1 cellular context compared by ENCODE assay signal in genomic region chr5:10249948-10250803, GRCh38.
A peak's percentile ranks its signal among the peaks of the same experiment; 100 is the strongest.
TF ChIP-seq lines count a peak whose summit lies in the region.

CCT5 (plus strand) TSS chr5:10250280; CDS start chr5:10250341, 61 bp downstream.

TF ChIP-seq in HepG2, 621 proteins besides CTCF, POLR2A, EP300 and RAD21 (continued from another document and continues in another):
- no peak; the same call in 1 of the 2 replicates for TF ChIP-seq FOXP4 (CRISPR knock-in tag; IDR thresholded peaks at IDR 0.05)
- TF ChIP-seq NCOR1 (IDR thresholded peaks at IDR 0.05; ENCODE audit: borderline replicate concordance, low read length) = no peak
- TF ChIP-seq ZBTB10 (CRISPR knock-in tag; IDR thresholded peaks at IDR 0.05; ENCODE audit: borderline replicate concordance) = no peak
- no peak for TF ChIP-seq AKAP8 (CRISPR knock-in tag; IDR thresholded peaks at IDR 0.05)
- no peak for TF ChIP-seq ZBTB38 (CRISPR knock-in tag; IDR thresholded peaks at IDR 0.05)
- TF ChIP-seq ZNF891 (CRISPR knock-in tag; IDR thresholded peaks at IDR 0.05) = peak; percentile 60; the same call in 1 of the 2 replicates
- TF ChIP-seq CREM (IDR thresholded peaks at IDR 0.05) = peak; percentile 67
- no peak for TF ChIP-seq CREM (CRISPR knock-in tag; IDR thresholded peaks at IDR 0.05)
- TF ChIP-seq KDM6A (CRISPR knock-in tag; IDR thresholded peaks at IDR 0.05; ENCODE audit: low read depth) = no peak
- TF ChIP-seq ZMYM2 (CRISPR knock-in tag; IDR thresholded peaks at IDR 0.05) = no peak
- no peak; the same call in 1 of the 2 replicates for TF ChIP-seq GATAD2A (CRISPR knock-in tag; IDR thresholded peaks at IDR 0.05)
- TF ChIP-seq ZBTB25 (CRISPR knock-in tag; IDR thresholded peaks at IDR 0.05) = peak; percentile 69
- no peak for TF ChIP-seq ZFP36 (IDR thresholded peaks at IDR 0.05; ENCODE audit: borderline replicate concordance, low read depth, low read length, partially characterized antibody)
- peak; percentile 95 for TF ChIP-seq NR2C2 (CRISPR knock-in tag; IDR thresholded peaks at IDR 0.05; ENCODE audit: borderline replicate concordance)
- peak; percentile 92; the same call in 1 of the 2 replicates for TF ChIP-seq MAX (IDR thresholded peaks at IDR 0.05)
- peak; percentile 99 for TF ChIP-seq MYC (CRISPR knock-in tag; IDR thresholded peaks at IDR 0.05; ENCODE audit: borderline replicate concordance)
- 0 out of 2 replicates have a peak, but pooled peaks have one; percentile 70 for TF ChIP-seq POLR2AphosphoS2 (IDR thresholded peaks at IDR 0.05; ENCODE audit: low read depth, low read length)
- no peak for TF ChIP-seq BCL3 (CRISPR knock-in tag; IDR thresholded peaks at IDR 0.05)
- TF ChIP-seq ZNF543 (CRISPR knock-in tag; IDR thresholded peaks at IDR 0.05) = no peak
- no peak for TF ChIP-seq PLSCR1 (CRISPR knock-in tag; IDR thresholded peaks at IDR 0.05; ENCODE audit: borderline replicate concordance)
- no peak for TF ChIP-seq RFXANK (CRISPR knock-in tag; IDR thresholded peaks at IDR 0.05)
- TF ChIP-seq ZSCAN25 (CRISPR knock-in tag; IDR thresholded peaks at IDR 0.05) = no peak
- 0 out of 2 replicates have a peak, but pooled peaks have one; percentile 46 for TF ChIP-seq ONECUT2 (CRISPR knock-in tag; IDR thresholded peaks at IDR 0.05)
- TF ChIP-seq ZNF572 (CRISPR knock-in tag; IDR thresholded peaks at IDR 0.05) = peak; percentile 81; the same call in 1 of the 2 replicates
- no peak for TF ChIP-seq ATF2 (CRISPR knock-in tag; IDR thresholded peaks at IDR 0.05)
- no peak for TF ChIP-seq ZNF367 (CRISPR knock-in tag; IDR thresholded peaks at IDR 0.05; ENCODE audit: borderline replicate concordance)
- TF ChIP-seq ZNF136 (CRISPR knock-in tag; IDR thresholded peaks at IDR 0.05; ENCODE audit: low read depth) = 0 out of 2 replicates have a peak, but pooled peaks have one; percentile 40
- TF ChIP-seq SP1 (IDR thresholded peaks at IDR 0.05) = no peak
- no peak for TF ChIP-seq SP1 (CRISPR knock-in tag; IDR thresholded peaks at IDR 0.05)
- 0 out of 2 replicates have a peak, but pooled peaks have one; percentile 40 for TF ChIP-seq NFYB (CRISPR knock-in tag; IDR thresholded peaks at IDR 0.05)
- TF ChIP-seq NFE2 (CRISPR knock-in tag; IDR thresholded peaks at IDR 0.05) = no peak
- TF ChIP-seq SUZ12 (IDR thresholded peaks at IDR 0.05; ENCODE audit: low read depth, low read length) = no peak
- TF ChIP-seq NFRKB (IDR thresholded peaks at IDR 0.05) = no peak
- TF ChIP-seq FOXC1 (CRISPR knock-in tag; IDR thresholded peaks at IDR 0.05; ENCODE audit: borderline replicate concordance) = no peak
- 0 out of 2 replicates have a peak, but pooled peaks have one; percentile 27 for TF ChIP-seq ZNF749 (CRISPR knock-in tag; IDR thresholded peaks at IDR 0.05; ENCODE audit: borderline replicate concordance)
- no peak; a peak in 1 of 4 replicates for TF ChIP-seq REST (IDR thresholded peaks at IDR 0.05; ENCODE audit: borderline replicate concordance in 1 of 2, low read depth in 1 of 2, low read length in 2 of 2)
- no peak for TF ChIP-seq NPAS2 (CRISPR knock-in tag; IDR thresholded peaks at IDR 0.05; ENCODE audit: borderline replicate concordance)
- no peak for TF ChIP-seq TFDP1 (CRISPR knock-in tag; IDR thresholded peaks at IDR 0.05; ENCODE audit: borderline replicate concordance)
- 0 out of 2 replicates have a peak, but pooled peaks have one; percentile 61 for TF ChIP-seq ZNF761 (CRISPR knock-in tag; conservative IDR thresholded peaks at IDR 0.05)
- TF ChIP-seq JUND (CRISPR knock-in tag; IDR thresholded peaks at IDR 0.05) = peak; percentile 54; the same call in 1 of the 2 replicates
- no peak for TF ChIP-seq ZNF597 (CRISPR knock-in tag; IDR thresholded peaks at IDR 0.05)
- TF ChIP-seq CHCHD3 (CRISPR knock-in tag; IDR thresholded peaks at IDR 0.05) = peak; percentile 92
- no peak for TF ChIP-seq SOX5 (CRISPR knock-in tag; IDR thresholded peaks at IDR 0.05; ENCODE audit: borderline replicate concordance)
- TF ChIP-seq FLYWCH1 (CRISPR knock-in tag; IDR thresholded peaks at IDR 0.05) = no peak
- TF ChIP-seq BATF2 (CRISPR knock-in tag; IDR thresholded peaks at IDR 0.05) = no peak
- TF ChIP-seq RBM22 (optimal IDR thresholded peaks at IDR 0.05; ENCODE audit: low read length) = no peak
- no peak for TF ChIP-seq SMARCC2 (IDR thresholded peaks at IDR 0.05)
- no peak for TF ChIP-seq TEAD2 (CRISPR knock-in tag; IDR thresholded peaks at IDR 0.05)
- peak; percentile 57 for TF ChIP-seq SPEN (CRISPR knock-in tag; IDR thresholded peaks at IDR 0.05; ENCODE audit: low read depth)
